In genomic region chr16:30445149-30445407, GRCh38 we compare ENCODE assay signal across 1 cellular context.
TF ChIP-seq lines count a peak whose summit lies in the region.

No MANE protein-coding gene starts in this region.

TF ChIP-seq in K562, 482 proteins besides CTCF, POLR2A, EP300 and RAD21 (continues in another document):
- TF ChIP-seq DMBX1 (CRISPR knock-in tag; IDR thresholded peaks at IDR 0.05; ENCODE audit: borderline replicate concordance) (no peak), PRPF4 (IDR thresholded peaks at IDR 0.05; ENCODE audit: insufficient read depth, low read depth, low read length, poor library complexity, severe bottlenecking) (no peak), ZNF347 (CRISPR knock-in tag; IDR thresholded peaks at IDR 0.05; ENCODE audit: low read depth) (no peak), STAG1 (CRISPR knock-in tag; IDR thresholded peaks at IDR 0.05; ENCODE audit: borderline replicate concordance) (no peak), ETS2 (tag; IDR thresholded peaks at IDR 0.05; ENCODE audit: borderline replicate concordance, poor library complexity, severe bottlenecking) (no peak), JUND (IDR thresholded peaks at IDR 0.05; ENCODE audit: borderline replicate concordance, low read depth, low read length) (no peak), JUND (tag; IDR thresholded peaks at IDR 0.05; ENCODE audit: borderline replicate concordance, low read depth, low read length) (no peak), CEBPZ (IDR thresholded peaks at IDR 0.05; ENCODE audit: borderline replicate concordance, low read depth, low read length) (no peak), ZNF143 (CRISPR knock-in tag; IDR thresholded peaks at IDR 0.05) (peak; percentile 7; the same call in 1 of the 2 replicates), MTA1 (IDR thresholded peaks at IDR 0.05; ENCODE audit: borderline replicate concordance) (no peak), SNAPC5 (CRISPR knock-in tag; IDR thresholded peaks at IDR 0.05) (no peak), PATZ1 (CRISPR knock-in tag; IDR thresholded peaks at IDR 0.05; ENCODE audit: borderline replicate concordance) (no peak), ETV6 (IDR thresholded peaks at IDR 0.05; ENCODE audit: borderline replicate concordance in 1 of 2, low read depth in 2 of 2, low read length in 1 of 2) (no peak), ETV6 (CRISPR knock-in tag; IDR thresholded peaks at IDR 0.05; ENCODE audit: borderline replicate concordance) (no peak), SMARCE1 (IDR thresholded peaks at IDR 0.05) (no peak), CHD1 (IDR thresholded peaks at IDR 0.05; ENCODE audit: low read length) (no peak), ADNP (tag; IDR thresholded peaks at IDR 0.05) (no peak), NR4A1 (CRISPR knock-in tag; IDR thresholded peaks at IDR 0.05) (no peak), NR4A1 (tag; IDR thresholded peaks at IDR 0.05) (no peak), ZNF24 (IDR thresholded peaks at IDR 0.05) (no peak), PHTF2 (CRISPR knock-in tag; IDR thresholded peaks at IDR 0.05) (no peak), ZC3H4 (CRISPR knock-in tag; IDR thresholded peaks at IDR 0.05; ENCODE audit: borderline replicate concordance) (0 out of 2 replicates have a peak, but pooled peaks have one; percentile 8), HES1 (IDR thresholded peaks at IDR 0.05; ENCODE audit: low read depth) (no peak), CGGBP1 (CRISPR knock-in tag; IDR thresholded peaks at IDR 0.05) (no peak), CHD7 (IDR thresholded peaks at IDR 0.05; ENCODE audit: low read depth, low read length) (no peak), CBX1 (IDR thresholded peaks at IDR 0.05; ENCODE audit: low read depth) (no peak), IRF2 (CRISPR knock-in tag; IDR thresholded peaks at IDR 0.05) (no peak), ZBTB5 (IDR thresholded peaks at IDR 0.05) (no peak), THAP12 (CRISPR knock-in tag; IDR thresholded peaks at IDR 0.05) (no peak), FOXA3 (CRISPR knock-in tag; conservative IDR thresholded peaks at IDR 0.05 in 1 of 2, IDR thresholded peaks at IDR 0.05 in 1 of 2) (0 out of 4 replicates have a peak, but pooled peaks of 1 of the 2 experiments have one; percentile 18), EZH2 (IDR thresholded peaks at IDR 0.05; ENCODE audit: borderline replicate concordance, low read depth, low read length) (no peak), ATF3 (IDR thresholded peaks at IDR 0.05) (no peak), ATF3 (CRISPR knock-in tag; conservative IDR thresholded peaks at IDR 0.05) (no peak)
